Comparison of ENCODE assay signal across 8 cellular contexts in the genomic region with DNA sequence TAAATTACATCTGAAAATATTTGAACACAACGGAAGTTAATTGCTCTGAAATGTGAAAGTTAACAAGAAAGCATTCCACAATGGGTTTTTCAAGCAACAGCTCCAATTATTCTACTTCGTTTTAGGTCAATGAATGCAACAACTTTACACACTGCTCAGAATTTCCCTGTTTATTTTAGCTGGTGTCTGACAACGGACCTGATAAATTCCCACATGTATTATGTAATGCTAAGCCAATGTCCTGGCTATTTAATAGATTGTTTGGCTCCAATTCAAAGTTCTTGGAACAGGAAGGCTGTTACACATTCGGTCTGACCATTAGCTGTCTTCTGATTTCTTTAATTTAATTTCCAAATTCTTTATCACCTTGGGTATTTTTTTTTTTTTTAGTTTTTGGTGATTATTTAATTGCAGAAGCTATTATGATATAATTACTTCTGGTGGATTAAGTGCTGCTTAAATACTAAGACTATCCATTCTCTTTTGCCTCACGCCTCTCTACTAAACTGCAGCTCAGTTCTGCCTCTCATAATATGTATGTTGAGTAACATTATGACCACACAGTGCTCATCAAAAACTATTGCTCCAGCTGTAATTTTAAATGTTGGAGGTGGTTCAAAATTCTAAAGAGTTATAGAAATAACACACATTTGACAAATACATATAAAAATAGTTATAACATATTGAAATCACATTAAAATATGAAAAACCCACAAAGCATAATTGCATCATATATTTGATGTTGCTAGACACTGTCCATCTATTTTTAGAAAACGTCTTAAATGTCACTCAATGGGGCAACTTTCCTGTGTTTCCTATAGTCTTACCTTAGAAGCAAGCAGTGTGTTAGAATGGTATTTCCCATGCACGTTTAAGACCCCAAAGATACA. TPM values are rescaled to one million over a fixed set of nuclear protein-coding genes. Genes with fewer than 3 reads are reported as not detected.
DNase-seq lines count a peak whose midpoint lies in the region; ATAC-seq and TF ChIP-seq lines count a peak whose summit lies in the region.

No MANE protein-coding gene starts in this region.

- H3K9me3 ChIP-seq in right cardiac atrium (ENCODE audit: control insufficient read depth, low read length) (no peaks in the 10 kb centered on the region), suprapubic skin (no peaks in the 10 kb centered on the region)
- no peaks in the 10 kb centered on the region for H3K9me3 ChIP-seq in naive thymus-derived CD4-positive, alpha-beta T cell (ENCODE audit: control insufficient read depth in 2 of 3, low read length in 3 of 3)

- peaks cover 7% of the 10 kb centered on the region for H3K27me3 Mint-ChIP-seq in activated naive CD8-positive, alpha-beta T cell treated with anti-CD3 and anti-CD28 coated beads for 36 hours
- peaks cover 8 to 14% (median 10%) of the 10 kb centered on the region in 5 donors for H3K27me3 Mint-ChIP-seq in naive thymus-derived CD4-positive, alpha-beta T cell

- CTCF ChIA-PET in naive thymus-derived CD4-positive, alpha-beta T cell (lab: Charles Lee): no interaction called here

- TF ChIP-seq POLR2A in suprapubic skin (IDR thresholded peaks at IDR 0.05): no peak

- POLR2A ChIA-PET in naive thymus-derived CD4-positive, alpha-beta T cell (lab: Charles Lee): no interaction called here

- peak overlapping the region; percentile 45 for H3K4me3 ChIP-seq in right cardiac atrium (ENCODE audit: low read length)
- no peak overlapping the region for H3K4me3 ChIP-seq in suprapubic skin
- no peak overlapping the region for H3K4me3 ChIP-seq in naive thymus-derived CD4-positive, alpha-beta T cell (ENCODE audit: low read length)

- no peak for TF ChIP-seq EP300 in suprapubic skin (IDR thresholded peaks at IDR 0.05)

- ATAC-seq in right cardiac atrium: peak; percentile 64 to 70
- no peak for ATAC-seq in GM21528 (IDR thresholded peaks at IDR 0.05; ENCODE audit: low FRiP score, unreplicated experiment)
- ATAC-seq in naive thymus-derived CD4-positive, alpha-beta T cell: no peak

- in situ Hi-C loops in KBM-7 (cut with MboI; ENCODE audit: low pct_unique_long_range_greater_than_20kb, low sequenced_read_pairs): no loop called here

- H3K4me1 Mint-ChIP-seq in activated naive CD8-positive, alpha-beta T cell treated with anti-CD3 and anti-CD28 coated beads for 36 hours: peaks cover 48% of the 10 kb centered on the region
- peaks cover 14 to 46% (median 36%) of the 10 kb centered on the region in 7 donors for H3K4me1 Mint-ChIP-seq in naive thymus-derived CD4-positive, alpha-beta T cell

- H3K4me1 ChIP-seq in right cardiac atrium (ENCODE audit: control insufficient read depth, insufficient read depth, low read length) (peaks cover 7% of the 10 kb centered on the region), suprapubic skin (peaks cover 29% of the 10 kb centered on the region)
- H3K4me1 ChIP-seq in naive thymus-derived CD4-positive, alpha-beta T cell (ENCODE audit: control insufficient read depth in 2 of 2, insufficient read depth in 2 of 2, low read length in 2 of 2): peaks cover 0 to 5% of the 10 kb centered on the region in 2 donors

- H3K9me3 Mint-ChIP-seq in activated naive CD8-positive, alpha-beta T cell treated with anti-CD3 and anti-CD28 coated beads for 36 hours: no peaks in the 10 kb centered on the region
- H3K9me3 Mint-ChIP-seq in naive thymus-derived CD4-positive, alpha-beta T cell: no peaks in the 10 kb centered on the region

- peak; percentile 57 for DNase-seq in KBM-7
- no peak for DNase-seq in activated naive CD8-positive, alpha-beta T cell treated with anti-CD3 and anti-CD28 coated beads for 36 hours
- no peak for DNase-seq in right cardiac atrium
- DNase-seq in suprapubic skin (ENCODE audit: low spot score in 2 of 2): no peak
- DNase-seq in naive thymus-derived CD4-positive, alpha-beta T cell: no peak
- no peak for DNase-seq in NK-92 (lab: John Stamatoyannopoulos, UW; ENCODE audit: unreplicated experiment)
- no peak for DNase-seq in islet precursor cell

- H3K27ac ChIP-seq in right cardiac atrium (ENCODE audit: low read length): peak overlapping the region; percentile 99
- H3K27ac ChIP-seq in suprapubic skin: peak overlapping the region; percentile 60
- no peak overlapping the region for H3K27ac ChIP-seq in naive thymus-derived CD4-positive, alpha-beta T cell (ENCODE audit: low read depth, low read length)

- H3K36me3 Mint-ChIP-seq in activated naive CD8-positive, alpha-beta T cell treated with anti-CD3 and anti-CD28 coated beads for 36 hours: no peaks in the 10 kb centered on the region
- H3K36me3 Mint-ChIP-seq in naive thymus-derived CD4-positive, alpha-beta T cell: no peaks in the 10 kb centered on the region

- TF ChIP-seq CTCF in suprapubic skin (IDR thresholded peaks at IDR 0.05): no peak

- intact Hi-C loops in right cardiac atrium (cut with DNase I): loop anchor here in 3 of 4 donors (5.0 kb wide), 1 partner anchor 57 kb away; a partner anchor contains a TSS
- intact Hi-C loops in naive thymus-derived CD4-positive, alpha-beta T cell (cut with micrococcal nuclease): loop anchor here in 1 of 2 donors (5.0 kb wide), 1 partner anchor 57 kb away; a partner anchor contains a TSS

- 19% methylated on average over 7 of the region's 7 CpGs for WGBS in right cardiac atrium
- WGBS in suprapubic skin: 42% methylated on average over 7 of the region's 7 CpGs

- H3K4me3 Mint-ChIP-seq in activated naive CD8-positive, alpha-beta T cell treated with anti-CD3 and anti-CD28 coated beads for 36 hours: no peak overlapping the region
- H3K4me3 Mint-ChIP-seq in naive thymus-derived CD4-positive, alpha-beta T cell: no peak overlapping the region

- H3K27me3 ChIP-seq in right cardiac atrium (ENCODE audit: control insufficient read depth, insufficient read depth) (no peaks in the 10 kb centered on the region), suprapubic skin (no peaks in the 10 kb centered on the region)
- H3K27me3 ChIP-seq in naive thymus-derived CD4-positive, alpha-beta T cell (ENCODE audit: control insufficient read depth in 2 of 2, insufficient read depth in 2 of 2, low read length in 2 of 2): no peaks in the 10 kb centered on the region

- peak overlapping the region; percentile 71 for H3K27ac Mint-ChIP-seq in activated naive CD8-positive, alpha-beta T cell treated with anti-CD3 and anti-CD28 coated beads for 36 hours
- peak overlapping the region in 1 of 9 donors; percentile 12 for H3K27ac Mint-ChIP-seq in naive thymus-derived CD4-positive, alpha-beta T cell

- no peaks in the 10 kb centered on the region for H3K36me3 ChIP-seq in suprapubic skin
- no peaks in the 10 kb centered on the region for H3K36me3 ChIP-seq in naive thymus-derived CD4-positive, alpha-beta T cell (ENCODE audit: control insufficient read depth in 2 of 3, insufficient read depth in 3 of 3, low read length in 3 of 3)

RNA-seq across cellular contexts. Expression of a gene that starts 57.8 kb away (rescaled TPM):
- 1 to 10 TPM; 1.5 to 2.1 TPM for total RNA-seq in activated naive CD8-positive, alpha-beta T cell treated with anti-CD3 and anti-CD28 coated beads for 36 hours
- 10 to 100 TPM; 57.4 to 78.4 (median 67.4) TPM for total RNA-seq in right cardiac atrium
- 14.5 TPM for polyA plus RNA-seq in right cardiac atrium
- total RNA-seq in suprapubic skin: 10 to 100 TPM in 2 of 4 donors, 1 to 10 TPM in 2; 5.9 to 15.9 (median 10.1) TPM
- total RNA-seq in naive thymus-derived CD4-positive, alpha-beta T cell: 10 to 100 TPM in 1 of 5 experiments, 1 to 10 TPM in 3, under 1 TPM in 1; 0.07 to 40.0 (median 3.4) TPM
- polyA plus RNA-seq in naive thymus-derived CD4-positive, alpha-beta T cell: under 1 TPM; 0.24 to 0.77 TPM

Comparison
In these comparisons a context has a peak if more than half of its experiments do, and no peak if none do; other contexts are left out.
1. ATAC-seq: peak in right cardiac atrium (2 of 2); none in GM21528 (single experiment) and naive thymus-derived CD4-positive, alpha-beta T cell (single experiment).